ENCODE assay signal across 8 cellular contexts in genomic region chr10:12710594-12711343, GRCh38.
DNase-seq lines count a peak whose midpoint lies in the region; ATAC-seq and TF ChIP-seq lines count a peak whose summit lies in the region.

No MANE protein-coding gene starts in this region.

- H3K36me3 ChIP-seq in RWPE2 (ENCODE audit: low read depth): no peaks in the 10 kb centered on the region

- H3K9me3 Mint-ChIP-seq in activated T-helper 17 cell treated with anti-CD3 and anti-CD28 coated beads, Interleukin-2, amount 50 U/mL, for 72 hours: no peaks in the 10 kb centered on the region

- H3K27me3 Mint-ChIP-seq in activated T-helper 17 cell treated with anti-CD3 and anti-CD28 coated beads, Interleukin-2, amount 50 U/mL, for 72 hours: no peaks in the 10 kb centered on the region

- H3K27ac ChIP-seq in RWPE2 (ENCODE audit: poor library complexity, severe bottlenecking): peak overlapping the region; percentile 85

- TF ChIP-seq CTCF in AG09309 (IDR thresholded peaks at IDR 0.05; ENCODE audit: control insufficient read depth, insufficient read depth, low read depth, low read length, missing control alignments) (peak; percentile 98), RWPE2 (IDR thresholded peaks at IDR 0.05; ENCODE audit: poor library complexity, severe bottlenecking) (peak; percentile 95)

- peaks cover 50% of the 10 kb centered on the region for H3K4me1 ChIP-seq in RWPE2 (ENCODE audit: insufficient read depth, poor library complexity, severe bottlenecking)

- no peaks in the 10 kb centered on the region for H3K9me3 ChIP-seq in RWPE2 (ENCODE audit: severe bottlenecking)

- H3K4me3 Mint-ChIP-seq in activated T-helper 17 cell treated with anti-CD3 and anti-CD28 coated beads, Interleukin-2, amount 50 U/mL, for 72 hours: peak overlapping the region; percentile 61

- peaks cover 49% of the 10 kb centered on the region for H3K4me1 Mint-ChIP-seq in activated T-helper 17 cell treated with anti-CD3 and anti-CD28 coated beads, Interleukin-2, amount 50 U/mL, for 72 hours

- peak overlapping the region; percentile 76 for H3K27ac Mint-ChIP-seq in activated T-helper 17 cell treated with anti-CD3 and anti-CD28 coated beads, Interleukin-2, amount 50 U/mL, for 72 hours

- no peaks in the 10 kb centered on the region for H3K36me3 Mint-ChIP-seq in activated T-helper 17 cell treated with anti-CD3 and anti-CD28 coated beads, Interleukin-2, amount 50 U/mL, for 72 hours (ENCODE audit: low read depth)

- no peak overlapping the region for H3K4me3 ChIP-seq in AG09309 (ENCODE audit: control insufficient read depth, low read depth, low read length)
- H3K4me3 ChIP-seq in RWPE2 (ENCODE audit: severe bottlenecking): no peak overlapping the region

- no peaks in the 10 kb centered on the region for H3K27me3 ChIP-seq in RWPE2 (ENCODE audit: insufficient read depth, poor library complexity, severe bottlenecking)

- DNase-seq in AG09309 (ENCODE audit: low read depth): no peak
- DNase-seq in LHCN-M2 (ENCODE audit: low read depth): peak; percentile 71
- no peak for DNase-seq in RWPE2 (ENCODE audit: low spot score)
- DNase-seq in fibroblast of the conjunctiva (ENCODE audit: low read depth): peak; percentile 83
- peak in 41 of 56 donors; percentile 8 to 85 (median 42) for DNase-seq in nucleus accumbens (lab: John Stamatoyannopoulos, UW)
- DNase-seq in stromal cell of bone marrow (ENCODE audit: low read depth): peak; percentile 72

- peak; percentile 72 for ATAC-seq in GM19372 (IDR thresholded peaks at IDR 0.05; ENCODE audit: low read depth, unreplicated experiment)
- ATAC-seq in RWPE2 (ENCODE audit: low read depth): peak; percentile 33; the same call in 2 of the 3 replicates
- peak; percentile 78 for ATAC-seq in activated T-helper 17 cell treated with anti-CD3 and anti-CD28 coated beads, Interleukin-2, amount 50 U/mL, for 72 hours (replicated peaks)

Comparison
In these comparisons a context has a peak if more than half of its experiments do, and no peak if none do; other contexts are left out.
1. DNase-seq: peak in LHCN-M2 (single experiment), fibroblast of the conjunctiva (single experiment), nucleus accumbens (41 of 56) and stromal cell of bone marrow (single experiment); none in AG09309 (single experiment) and RWPE2 (single experiment).
2. Peak in every context shown above with its lines, with median percentiles within 50 percentile points of each other: ATAC-seq.